8 cellular contexts compared by ENCODE assay signal in genomic region chr3:33895658-33896057, GRCh38.
"Had no signal": no experiment of that assay in that cellular context is flagged by ENCODE, and none has a peak within 500 bp of the region (broad histone marks: within the 10 kb centered on the region; RNA-seq: fewer than 3 reads in every experiment).

No MANE protein-coding gene starts in this region.

- DNase-seq: GDM1, GF-D8 had no signal

- FAIRE-seq: G401.6, GM12878, GM12891, GM12892, GM18507, GM19239 had no signal

- H3K4me3 ChIP-seq: GM12878 had no signal

- ATAC-seq: GM12878 had no signal
